Comparison of ENCODE assay signal across 12 cellular contexts in the genomic region with DNA sequence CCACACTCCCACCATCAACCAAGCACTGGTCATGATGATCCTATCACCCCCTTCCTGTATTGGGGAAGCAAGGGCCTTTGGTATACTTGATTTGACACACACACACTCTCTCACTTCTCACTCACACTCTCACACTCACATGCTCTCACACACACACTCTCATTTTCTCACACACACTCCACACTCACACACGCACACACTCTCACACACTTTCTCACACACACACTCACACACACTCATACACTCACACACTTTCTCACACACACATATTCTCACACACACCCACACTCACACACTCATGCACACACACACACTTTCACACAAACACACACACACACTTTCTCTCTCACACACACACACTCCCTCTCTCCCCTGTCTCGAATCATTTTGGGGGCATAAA. TPM values are rescaled to one million over a fixed set of nuclear protein-coding genes. Genes with fewer than 3 reads are reported as not detected.
DNase-seq lines count a peak whose midpoint lies in the region; ATAC-seq and TF ChIP-seq lines count a peak whose summit lies in the region.
"Had no signal": no experiment of that assay in that cellular context is flagged by ENCODE, and none has a peak within 500 bp of the region (broad histone marks: within the 10 kb centered on the region; RNA-seq: fewer than 3 reads in every experiment).

No MANE protein-coding gene starts in this region.

- peak overlapping the region; percentile 82 for H3K27ac ChIP-seq in lower lobe of right lung

- peaks cover 89% of the 10 kb centered on the region for H3K36me3 Mint-ChIP-seq in stimulated activated naive CD8-positive, alpha-beta T cell treated with anti-CD3 and anti-CD28 coated beads, Interleukin-15, Interleukin-2, amounts not matched to agents 100 ng/mL and 50 ng/mL, for 24 hours (ENCODE audit: low read depth)
- H3K36me3 Mint-ChIP-seq in activated naive CD8-positive, alpha-beta T cell, result peaks cover 39% of the 10 kb centered on the region

- no peak for DNase-seq in stimulated activated naive CD8-positive, alpha-beta T cell treated with anti-CD3 and anti-CD28 coated beads, Interleukin-15, Interleukin-2, amounts not matched to agents 100 U/mL and 50 U/mL, for 24 hours
- DNase-seq in lower lobe of right lung, result no peak
- no peak for DNase-seq in HuH-7.5 (ENCODE audit: low spot score)
- DNase-seq in NCI-H510A (lab: John Stamatoyannopoulos, UW), result no peak
- DNase-seq: amniotic stem cell, BE2C, H9, NCI-H446 treated with DMSO at 0.1 percent for 48 hours had no signal

- ATAC-seq in stimulated activated naive CD8-positive, alpha-beta T cell treated with anti-CD3 and anti-CD28 coated beads, Interleukin-15, Interleukin-2, amounts not matched to agents 100 U/mL and 50 U/mL, for 24 hours, result no peak
- peak; percentile 3 to 25 for ATAC-seq in lower lobe of right lung
- no peak for ATAC-seq in HG03139 (IDR thresholded peaks at IDR 0.05; ENCODE audit: unreplicated experiment)
- ATAC-seq in HG03571 (IDR thresholded peaks at IDR 0.05; ENCODE audit: unreplicated experiment), result no peak

- intact Hi-C loops in lower lobe of right lung (cut with DNase I), result no loop called here

- H3K4me1 Mint-ChIP-seq in stimulated activated naive CD8-positive, alpha-beta T cell treated with anti-CD3 and anti-CD28 coated beads, Interleukin-15, Interleukin-2, amounts not matched to agents 100 ng/mL and 50 ng/mL, for 24 hours (ENCODE audit: low read depth), result peaks cover 93% of the 10 kb centered on the region
- H3K4me1 Mint-ChIP-seq in activated naive CD8-positive, alpha-beta T cell (ENCODE audit: low read depth), result peaks cover 93% of the 10 kb centered on the region

- H3K4me1 ChIP-seq in lower lobe of right lung, result peaks cover 55% of the 10 kb centered on the region
- H3K4me1 ChIP-seq: BE2C had no signal

- no peaks in the 10 kb centered on the region for H3K9me3 Mint-ChIP-seq in stimulated activated naive CD8-positive, alpha-beta T cell treated with anti-CD3 and anti-CD28 coated beads, Interleukin-15, Interleukin-2, amounts not matched to agents 100 ng/mL and 50 ng/mL, for 24 hours
- H3K9me3 Mint-ChIP-seq in activated naive CD8-positive, alpha-beta T cell (ENCODE audit: low read depth), result no peaks in the 10 kb centered on the region
- H3K9me3 Mint-ChIP-seq: H9 had no signal

- H3K9me3 ChIP-seq in lower lobe of right lung, result no peaks in the 10 kb centered on the region
- H3K9me3 ChIP-seq: BE2C had no signal

- no peaks in the 10 kb centered on the region for H3K27me3 ChIP-seq in lower lobe of right lung (ENCODE audit: low read depth)
- H3K27me3 ChIP-seq: BE2C had no signal

- H3K27me3 Mint-ChIP-seq in stimulated activated naive CD8-positive, alpha-beta T cell treated with anti-CD3 and anti-CD28 coated beads, Interleukin-15, Interleukin-2, amounts not matched to agents 100 ng/mL and 50 ng/mL, for 24 hours, result no peaks in the 10 kb centered on the region
- no peaks in the 10 kb centered on the region for H3K27me3 Mint-ChIP-seq in activated naive CD8-positive, alpha-beta T cell

- H3K27ac Mint-ChIP-seq in stimulated activated naive CD8-positive, alpha-beta T cell treated with anti-CD3 and anti-CD28 coated beads, Interleukin-15, Interleukin-2, amounts not matched to agents 100 ng/mL and 50 ng/mL, for 24 hours, result peak overlapping the region; percentile 99
- peak overlapping the region; percentile 99 for H3K27ac Mint-ChIP-seq in activated naive CD8-positive, alpha-beta T cell
- H3K27ac Mint-ChIP-seq: H9 had no signal

- peak overlapping the region; percentile 6 for H3K4me3 ChIP-seq in lower lobe of right lung

- no peak for TF ChIP-seq CTCF in lower lobe of right lung (IDR thresholded peaks at IDR 0.05)

- H3K36me3 ChIP-seq in lower lobe of right lung, result peaks cover 90% of the 10 kb centered on the region
- H3K36me3 ChIP-seq: BE2C had no signal

- peak overlapping the region; percentile 80 for H3K4me3 Mint-ChIP-seq in stimulated activated naive CD8-positive, alpha-beta T cell treated with anti-CD3 and anti-CD28 coated beads, Interleukin-15, Interleukin-2, amounts not matched to agents 100 ng/mL and 50 ng/mL, for 24 hours
- H3K4me3 Mint-ChIP-seq in activated naive CD8-positive, alpha-beta T cell, result peak overlapping the region; percentile 97
- H3K4me3 Mint-ChIP-seq: H9 had no signal

RNA-seq across cellular contexts. Expression of gene RGCC, which starts 8.6 kb away (rescaled TPM):
- 381 TPM for total RNA-seq in lower lobe of right lung
- total RNA-seq: H9 had no signal

Comparison
In these comparisons a context has a peak if more than half of its experiments do, and no peak if none do; other contexts are left out.
1. ATAC-seq: peak in lower lobe of right lung (2 of 2); none in stimulated activated naive CD8-positive, alpha-beta T cell treated with anti-CD3 and anti-CD28 coated beads, Interleukin-15, Interleukin-2, amounts not matched to agents 100 U/mL and 50 U/mL, for 24 hours (single experiment), HG03139 (single experiment) and HG03571 (single experiment).